Comparison of ENCODE assay signal across 11 cellular contexts in the genomic region with DNA sequence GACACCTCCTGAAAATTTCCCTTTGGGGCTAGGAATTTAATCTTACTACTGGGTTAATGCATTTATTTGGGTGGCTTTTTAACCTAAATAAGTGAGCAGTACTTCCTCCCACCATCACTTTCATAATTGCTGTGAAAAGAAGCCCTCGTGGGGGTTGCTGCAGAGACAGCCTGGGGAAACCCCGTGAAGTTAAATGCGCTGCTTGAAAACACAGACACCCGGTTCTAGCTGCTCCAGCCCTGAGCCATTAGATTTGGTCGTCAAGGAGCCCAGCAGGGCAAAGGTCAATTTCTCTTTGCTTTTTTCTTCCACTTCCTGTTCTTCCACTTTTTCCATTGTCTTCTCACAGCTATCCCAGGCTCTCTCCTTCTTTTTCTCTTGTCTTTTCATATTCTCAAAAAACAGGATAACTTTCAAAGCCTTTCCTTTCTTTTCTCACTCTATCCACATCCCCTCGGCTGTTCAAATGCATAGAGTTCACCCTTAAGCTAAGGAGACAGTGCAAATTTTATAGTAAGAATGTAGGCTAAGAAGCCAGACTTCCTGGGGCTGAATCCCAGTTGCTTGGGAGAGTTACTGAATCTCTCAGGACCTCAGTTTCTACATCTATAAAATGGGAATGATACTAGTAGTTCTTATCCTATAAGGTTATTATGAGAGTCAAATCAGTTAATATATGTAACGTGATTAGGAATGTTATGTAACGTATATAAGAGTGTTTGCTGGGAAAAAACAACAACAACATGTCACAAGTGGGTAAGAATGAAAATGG.
DNase-seq lines count a peak whose midpoint lies in the region; ATAC-seq, FAIRE-seq and TF ChIP-seq lines count a peak whose summit lies in the region.
"Had no signal": no experiment of that assay in that cellular context is flagged by ENCODE, and none has a peak within 500 bp of the region (broad histone marks: within the 10 kb centered on the region; RNA-seq: fewer than 3 reads in every experiment).

No MANE protein-coding gene starts in this region.

- no peak overlapping the region for H3K4me3 Mint-ChIP-seq in activated naive CD4-positive, alpha-beta T cell treated with anti-CD3 and anti-CD28 coated beads for 36 hours
- H3K4me3 Mint-ChIP-seq in activated naive CD4-positive, alpha-beta T cell treated with anti-CD3 and anti-CD28 coated beads, Interleukin-2, amount 10 ng/mL, durations not matched to agents 7 days and 5 days: no peak overlapping the region
- H3K4me3 Mint-ChIP-seq in activated naive CD8-positive, alpha-beta T cell treated with anti-CD3 and anti-CD28 coated beads for 36 hours: no peak overlapping the region

- no peaks in the 10 kb centered on the region for H3K36me3 ChIP-seq in right lobe of liver
- H3K36me3 ChIP-seq: cardiac muscle cell, thyroid gland had no signal

- H3K27me3 Mint-ChIP-seq in activated naive CD4-positive, alpha-beta T cell treated with anti-CD3 and anti-CD28 coated beads for 36 hours (ENCODE audit: low read depth): peaks cover 15% of the 10 kb centered on the region
- peaks cover 19% of the 10 kb centered on the region for H3K27me3 Mint-ChIP-seq in activated naive CD4-positive, alpha-beta T cell treated with anti-CD3 and anti-CD28 coated beads, Interleukin-2, amount 10 ng/mL, durations not matched to agents 7 days and 5 days
- H3K27me3 Mint-ChIP-seq in activated naive CD8-positive, alpha-beta T cell treated with anti-CD3 and anti-CD28 coated beads for 36 hours: peaks cover 26% of the 10 kb centered on the region

- H3K4me3 ChIP-seq in right lobe of liver: no peak overlapping the region
- H3K4me3 ChIP-seq: cardiac muscle cell, thyroid gland had no signal

- no peaks in the 10 kb centered on the region for H3K36me3 Mint-ChIP-seq in activated naive CD4-positive, alpha-beta T cell treated with anti-CD3 and anti-CD28 coated beads for 36 hours (ENCODE audit: low read depth)
- no peaks in the 10 kb centered on the region for H3K36me3 Mint-ChIP-seq in activated naive CD4-positive, alpha-beta T cell treated with anti-CD3 and anti-CD28 coated beads, Interleukin-2, amount 10 ng/mL, durations not matched to agents 7 days and 5 days
- no peaks in the 10 kb centered on the region for H3K36me3 Mint-ChIP-seq in activated naive CD8-positive, alpha-beta T cell treated with anti-CD3 and anti-CD28 coated beads for 36 hours

- no peak for TF ChIP-seq POLR2A in right lobe of liver (IDR thresholded peaks at IDR 0.05)

- FAIRE-seq in urothelium cell line (lab: Jason Lieb, UNC): no peak

- peaks cover under 1% of the 10 kb centered on the region for H3K9me3 Mint-ChIP-seq in activated naive CD4-positive, alpha-beta T cell treated with anti-CD3 and anti-CD28 coated beads for 36 hours
- H3K9me3 Mint-ChIP-seq in activated naive CD4-positive, alpha-beta T cell treated with anti-CD3 and anti-CD28 coated beads, Interleukin-2, amount 10 ng/mL, durations not matched to agents 7 days and 5 days: no peaks in the 10 kb centered on the region
- H3K9me3 Mint-ChIP-seq in activated naive CD8-positive, alpha-beta T cell treated with anti-CD3 and anti-CD28 coated beads for 36 hours: peaks cover 4% of the 10 kb centered on the region

- ATAC-seq in HG02885 (IDR thresholded peaks at IDR 0.05; ENCODE audit: poor library complexity, unreplicated experiment) (peak; percentile 80), right lobe of liver (no peak)

- H3K27ac ChIP-seq in right lobe of liver: no peak overlapping the region
- H3K27ac ChIP-seq: cardiac muscle cell, thyroid gland had no signal

- H3K27ac Mint-ChIP-seq in activated naive CD4-positive, alpha-beta T cell treated with anti-CD3 and anti-CD28 coated beads for 36 hours: no peak overlapping the region
- no peak overlapping the region for H3K27ac Mint-ChIP-seq in activated naive CD4-positive, alpha-beta T cell treated with anti-CD3 and anti-CD28 coated beads, Interleukin-2, amount 10 ng/mL, durations not matched to agents 7 days and 5 days
- H3K27ac Mint-ChIP-seq in activated naive CD8-positive, alpha-beta T cell treated with anti-CD3 and anti-CD28 coated beads for 36 hours: no peak overlapping the region

- no peaks in the 10 kb centered on the region for H3K27me3 ChIP-seq in right lobe of liver
- H3K27me3 ChIP-seq: cardiac muscle cell, thyroid gland had no signal

- WGBS in right lobe of liver (ENCODE audit: insufficient coverage, low coverage, low lambda C conversion rate, missing lambda C conversion rate): 28% methylated on average over 8 of the region's 8 CpGs

- no peak for TF ChIP-seq CTCF in right lobe of liver (IDR thresholded peaks at IDR 0.05)

- CTCF ChIA-PET in activated naive CD4-positive, alpha-beta T cell treated with anti-CD3 and anti-CD28 coated beads for 36 hours (lab: Charles Lee): no interaction called here
- CTCF ChIA-PET in activated naive CD4-positive, alpha-beta T cell treated with anti-CD3 and anti-CD28 coated beads, Interleukin-2, amount 10 ng/mL, durations not matched to agents 7 days and 5 days (lab: Charles Lee): no interaction called here

- intact Hi-C loops in activated naive CD4-positive, alpha-beta T cell treated with anti-CD3 and anti-CD28 coated beads for 36 hours (cut with micrococcal nuclease): no loop called here
- intact Hi-C loops in right lobe of liver (cut with DNase I): no loop called here

- peaks cover 6% of the 10 kb centered on the region for H3K4me1 Mint-ChIP-seq in activated naive CD4-positive, alpha-beta T cell treated with anti-CD3 and anti-CD28 coated beads for 36 hours (ENCODE audit: low read depth)
- no peaks in the 10 kb centered on the region for H3K4me1 Mint-ChIP-seq in activated naive CD4-positive, alpha-beta T cell treated with anti-CD3 and anti-CD28 coated beads, Interleukin-2, amount 10 ng/mL, durations not matched to agents 7 days and 5 days
- H3K4me1 Mint-ChIP-seq in activated naive CD8-positive, alpha-beta T cell treated with anti-CD3 and anti-CD28 coated beads for 36 hours: peaks cover 12% of the 10 kb centered on the region

- no peaks in the 10 kb centered on the region for H3K9me3 ChIP-seq in right lobe of liver
- H3K9me3 ChIP-seq: thyroid gland had no signal

- peak; percentile 12 for DNase-seq in activated naive CD4-positive, alpha-beta T cell treated with anti-CD3 and anti-CD28 coated beads for 36 hours
- DNase-seq in activated naive CD4-positive, alpha-beta T cell treated with anti-CD3 and anti-CD28 coated beads, Interleukin-2, amount 10 ng/mL, durations not matched to agents 7 days and 5 days: no peak
- DNase-seq in activated naive CD8-positive, alpha-beta T cell treated with anti-CD3 and anti-CD28 coated beads for 36 hours: peak; percentile 11
- no peak for DNase-seq in urothelium cell line (ENCODE audit: low spot score)
- no peak for DNase-seq in right lobe of liver
- DNase-seq in activated naive CD4-positive, alpha-beta T cell treated with anti-CD3 and anti-CD28 coated beads, Interleukin-2, amount 50 U/mL, for 16 hours: no peak
- no peak for DNase-seq in DMS153 (lab: John Stamatoyannopoulos, UW)
- DNase-seq: NCI-H82, thyroid gland had no signal

- no peaks in the 10 kb centered on the region for H3K4me1 ChIP-seq in right lobe of liver
- H3K4me1 ChIP-seq: thyroid gland had no signal

Comparison
In these comparisons a context has a peak if more than half of its experiments do, and no peak if none do; other contexts are left out.
1. DNase-seq: peak in activated naive CD4-positive, alpha-beta T cell treated with anti-CD3 and anti-CD28 coated beads for 36 hours (single experiment) and activated naive CD8-positive, alpha-beta T cell treated with anti-CD3 and anti-CD28 coated beads for 36 hours (single experiment); none in activated naive CD4-positive, alpha-beta T cell treated with anti-CD3 and anti-CD28 coated beads, Interleukin-2, amount 10 ng/mL, durations not matched to agents 7 days and 5 days (single experiment), urothelium cell line (single experiment), right lobe of liver (0 of 3), activated naive CD4-positive, alpha-beta T cell treated with anti-CD3 and anti-CD28 coated beads, Interleukin-2, amount 50 U/mL, for 16 hours (single experiment) and DMS153 (single experiment).